Comparison of ENCODE assay signal across 1 cellular context in the genomic region with DNA sequence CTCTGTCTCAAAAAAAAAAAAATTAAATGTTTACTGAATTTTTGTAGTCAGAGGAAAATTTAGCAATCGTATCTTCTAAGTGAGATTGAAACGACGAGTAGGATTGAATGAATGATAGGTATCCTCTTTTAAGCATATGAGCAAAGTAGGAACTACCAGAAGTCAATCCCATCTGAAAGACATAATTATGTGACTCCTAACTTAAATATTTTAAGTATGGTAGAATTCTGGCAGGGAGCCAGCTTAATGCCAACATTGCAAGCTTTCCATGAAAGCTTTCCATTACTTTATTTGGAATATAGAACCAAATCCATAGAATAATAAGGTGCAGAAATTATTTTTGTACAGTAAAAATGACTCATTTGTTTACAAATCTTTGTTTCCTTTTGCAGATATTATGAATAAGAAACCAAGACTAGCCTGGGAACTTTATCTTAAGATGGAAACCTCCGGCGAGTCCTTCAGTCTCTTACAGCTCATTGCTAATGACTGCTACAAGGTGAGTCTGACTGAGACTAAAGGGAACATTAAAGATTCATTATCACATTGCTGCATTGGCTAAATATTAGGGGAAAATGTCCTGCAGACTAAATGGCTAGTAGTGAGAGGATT.
A peak's percentile ranks its signal among the peaks of the same experiment; 100 is the strongest.
TF ChIP-seq lines count a peak whose summit lies in the region.

No MANE protein-coding gene starts in this region.

TF ChIP-seq in K562, 482 proteins besides CTCF, POLR2A, EP300 and RAD21 (continued from another document):
- TF ChIP-seq HDAC8 (tag; IDR thresholded peaks at IDR 0.05): no peak
- TF ChIP-seq NCOA4 (IDR thresholded peaks at IDR 0.05; ENCODE audit: partially characterized antibody): no peak
- TF ChIP-seq, protein P1, sequence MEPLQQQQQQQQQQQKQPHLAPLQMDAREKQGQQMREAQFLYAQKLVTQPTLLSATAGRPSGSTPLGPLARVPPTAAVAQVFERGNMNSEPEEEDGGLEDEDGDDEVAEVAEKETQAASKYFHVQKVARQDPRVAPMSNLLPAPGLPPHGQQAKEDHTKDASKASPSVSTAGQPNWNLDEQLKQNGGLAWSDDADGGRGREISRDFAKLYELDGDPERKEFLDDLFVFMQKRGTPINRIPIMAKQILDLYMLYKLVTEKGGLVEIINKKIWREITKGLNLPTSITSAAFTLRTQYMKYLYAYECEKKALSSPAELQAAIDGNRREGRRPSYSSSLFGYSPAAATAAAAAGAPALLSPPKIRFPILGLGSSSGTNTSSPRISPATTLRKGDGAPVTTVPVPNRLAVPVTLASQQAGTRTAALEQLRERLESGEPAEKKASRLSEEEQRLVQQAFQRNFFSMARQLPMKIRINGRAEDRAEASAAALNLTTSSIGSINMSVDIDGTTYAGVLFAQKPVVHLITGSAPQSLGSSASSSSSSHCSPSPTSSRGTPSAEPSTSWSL (CRISPR knock-in tag; IDR thresholded peaks at IDR 0.05; ENCODE audit: borderline replicate concordance): no peak
- no peak for TF ChIP-seq TCF7 (IDR thresholded peaks at IDR 0.05; ENCODE audit: borderline replicate concordance)
- no peak for TF ChIP-seq WHSC1 (IDR thresholded peaks at IDR 0.05; ENCODE audit: low read length)
- no peak for TF ChIP-seq ZNF174 (CRISPR knock-in tag; IDR thresholded peaks at IDR 0.05)
- TF ChIP-seq NCOA2 (IDR thresholded peaks at IDR 0.05; ENCODE audit: partially characterized antibody in 2 of 2): peak in 1 of 2 experiments; percentile 21
- no peak for TF ChIP-seq POLR3G (IDR thresholded peaks at IDR 0.05; ENCODE audit: extremely low read depth, insufficient read length, insufficient replicate concordance)
- TF ChIP-seq NFIC (IDR thresholded peaks at IDR 0.05): peak; percentile 98
- TF ChIP-seq SP2 (IDR thresholded peaks at IDR 0.05; ENCODE audit: extremely low read depth, low read depth, low read length, poor library complexity, severe bottlenecking): no peak
- peak; percentile 23; the same call in 1 of the 2 replicates for TF ChIP-seq DEAF1 (CRISPR knock-in tag; IDR thresholded peaks at IDR 0.05)
- TF ChIP-seq TRIM24 (IDR thresholded peaks at IDR 0.05): no peak
- TF ChIP-seq ATF3 (IDR thresholded peaks at IDR 0.05): peak; percentile 7; the same call in 1 of the 2 replicates
- TF ChIP-seq ATF3 (CRISPR knock-in tag; conservative IDR thresholded peaks at IDR 0.05): no peak
- no peak for TF ChIP-seq ZNF766 (CRISPR knock-in tag; conservative IDR thresholded peaks at IDR 0.05)
- peak; percentile 70 for TF ChIP-seq FOSL1 (tag; conservative IDR thresholded peaks at IDR 0.05)
- no peak for TF ChIP-seq THAP7 (CRISPR knock-in tag; IDR thresholded peaks at IDR 0.05)
- no peak for TF ChIP-seq CBFA2T2 (conservative IDR thresholded peaks at IDR 0.05)
- no peak for TF ChIP-seq SAFB (IDR thresholded peaks at IDR 0.05; ENCODE audit: borderline replicate concordance, low read depth, low read length)
- no peak for TF ChIP-seq KLF1 (tag; IDR thresholded peaks at IDR 0.05)
